Comparison of ENCODE assay signal across 17 cellular contexts in genomic region chr7:107025449-107026103, GRCh38. TPM values are rescaled to one million over a fixed set of nuclear protein-coding genes. Genes with fewer than 3 reads are reported as not detected.
DNase-seq lines count a peak whose midpoint lies in the region; FAIRE-seq and TF ChIP-seq lines count a peak whose summit lies in the region.
"Had no signal": no experiment of that assay in that cellular context is flagged by ENCODE, and none has a peak within 500 bp of the region (broad histone marks: within the 10 kb centered on the region; RNA-seq: fewer than 3 reads in every experiment).

No MANE protein-coding gene starts in this region.

- no peak overlapping the region for H2BK15ac ChIP-seq in mesendoderm (replicated peaks; ENCODE audit: low read depth)

- H4K8ac ChIP-seq in mesendoderm (ENCODE audit: low read depth, low read length), result no peak overlapping the region

- H3K18ac ChIP-seq in mesendoderm (ENCODE audit: low read length), result peak overlapping the region; percentile 68

- H3K4ac ChIP-seq in mesendoderm (ENCODE audit: low read depth, low read length), result no peak overlapping the region

- no peak overlapping the region for H2BK120ac ChIP-seq in mesendoderm (ENCODE audit: low read depth, low read length)

- H4K5ac ChIP-seq in mesendoderm (ENCODE audit: low read length), result no peak overlapping the region

- no peak overlapping the region for H2BK5ac ChIP-seq in mesendoderm (ENCODE audit: low read length)

- no peak overlapping the region for H3K9ac ChIP-seq in mesendoderm (ENCODE audit: low read length)

- no peak overlapping the region for H2AK5ac ChIP-seq in mesendoderm (ENCODE audit: low read length)

- H3K4me2 ChIP-seq in mesendoderm (ENCODE audit: low read length), result no peak overlapping the region

- no CpG with 5 or more reads among the region's 2 CpGs for WGBS in mesendoderm (ENCODE audit: extremely low coverage, insufficient coverage, low lambda C conversion rate)

- no peaks in the 10 kb centered on the region for H3K79me1 ChIP-seq in mesendoderm (ENCODE audit: low read length)

- no peaks in the 10 kb centered on the region for H3K79me2 ChIP-seq in mesendoderm (ENCODE audit: control insufficient read depth, insufficient read depth, low read length)

- H3K56ac ChIP-seq in mesendoderm (ENCODE audit: low read length), result no peak overlapping the region

- H3K4me1 ChIP-seq in mesendoderm (ENCODE audit: control insufficient read depth, low read depth, low read length), result no peaks in the 10 kb centered on the region
- H3K4me1 ChIP-seq: tibial artery had no signal

- no peak overlapping the region for H3K4me3 ChIP-seq in mesendoderm (ENCODE audit: low read length)
- H3K4me3 ChIP-seq: lung, tibial artery had no signal

- no peak for FAIRE-seq in frontal cortex (lab: Jason Lieb, UNC)

- no peak overlapping the region for H3K23ac ChIP-seq in mesendoderm (ENCODE audit: low read length)

- DNase-seq in M059J (ENCODE audit: low read depth) (peak; percentile 59), astrocyte of the hippocampus (ENCODE audit: low read depth, low spot score) (peak; percentile 9), mesendoderm (peak; percentile 10), retina (no peak), frontal cortex (ENCODE audit: low spot score in 2 of 2) (no peak), HT-29 (ENCODE audit: low spot score) (no peak), putamen (ENCODE audit: low spot score) (no peak)
- DNase-seq: activated CD4-positive, CD25-positive, alpha-beta regulatory T cell; activated naive CD4-positive, alpha-beta T cell; GOT3; NCI-H1436; NCI-H446 treated with DMSO at 0.1 percent for 48 hours; right cardiac atrium; stimulated activated CD8-positive, alpha-beta memory T cell treated with anti-CD3 and anti-CD28 coated beads, Interleukin-4, amount 100 ng/mL, for 48 hours; tibial artery had no signal

- H3K27me3 ChIP-seq in mesendoderm (ENCODE audit: insufficient read depth, low read length, poor library complexity), result no peaks in the 10 kb centered on the region
- H3K27me3 ChIP-seq: tibial artery had no signal

- H3K27ac ChIP-seq in C4-2B (peak overlapping the region; percentile 26; the same call in 1 of the 2 replicates), mesendoderm (ENCODE audit: low read depth, low read length) (no peak overlapping the region)
- H3K27ac ChIP-seq: tibial artery had no signal

- no peak for TF ChIP-seq CTCF in C4-2B (conservative IDR thresholded peaks at IDR 0.05)

- H3K36me3 ChIP-seq in mesendoderm (ENCODE audit: control insufficient read depth, insufficient read depth, low read length), result no peaks in the 10 kb centered on the region
- H3K36me3 ChIP-seq: tibial artery had no signal

RNA-seq across cellular contexts. Expression of gene PRKAR2B, which starts 18.9 kb away (rescaled TPM):
- 7.0 and 7.7 TPM in 2 replicates for total RNA-seq in M059J (2014; rRNA removed; shearing (Covaris generic))
- polyA plus RNA-seq in mesendoderm (2013, experiment 1 of 2), result 10.8 TPM
- 11.1 TPM for polyA plus RNA-seq in mesendoderm (2013, experiment 2 of 2)
- 282 TPM for total RNA-seq in frontal cortex
- not detected in 2 replicates for total RNA-seq in HT-29 (2014; rRNA removed; shearing (Covaris generic))

Comparison
In these comparisons a context has a peak if more than half of its experiments do, and no peak if none do; other contexts are left out.
1. DNase-seq: peak in M059J (single experiment), astrocyte of the hippocampus (single experiment) and mesendoderm (single experiment); none in retina (single experiment), frontal cortex (0 of 2), HT-29 (single experiment) and putamen (single experiment).
2. RNA of gene PRKAR2B, which starts 18.9 kb away (total RNA-seq): 282 TPM in frontal cortex (single experiment); 7.0 to 7.7 TPM in M059J and not detected in HT-29; every median in the first group is over 10 times any median in the second.